2 cellular contexts compared by ENCODE assay signal in the genomic region with DNA sequence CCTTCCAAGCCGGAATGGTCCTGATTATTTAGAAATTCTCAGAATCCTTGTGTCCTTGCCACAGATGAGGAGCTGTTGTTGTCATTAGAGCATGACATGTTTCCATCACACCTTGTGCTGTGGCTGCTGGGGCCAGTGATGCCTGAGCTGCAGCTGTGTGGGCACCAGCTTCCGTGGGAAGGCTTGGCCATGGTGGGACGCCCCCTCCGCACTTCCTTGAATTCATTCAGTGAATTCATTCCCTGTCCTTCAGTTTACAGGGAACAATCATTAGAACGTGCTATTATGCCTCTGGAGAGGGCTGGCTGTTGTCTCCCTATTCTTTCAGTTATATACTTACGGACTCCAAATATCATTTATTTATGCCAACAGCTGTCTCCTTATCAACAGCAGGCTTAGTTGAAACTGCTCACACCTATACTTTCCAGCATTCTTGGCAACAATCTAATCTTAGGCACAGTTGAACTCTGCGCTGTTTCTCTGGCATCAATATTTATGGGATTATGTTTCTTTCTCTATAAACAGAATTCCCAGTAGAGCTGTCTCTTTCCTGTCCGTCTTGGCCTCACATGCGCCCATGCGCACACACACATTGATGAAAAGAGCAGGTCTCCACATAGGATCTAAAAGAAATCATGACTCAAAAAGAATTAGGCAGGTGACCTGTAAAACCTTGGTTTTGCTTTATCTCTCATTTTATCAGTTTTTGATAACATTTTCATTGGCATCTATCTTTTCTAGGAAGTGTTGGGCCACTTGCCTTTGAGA.
TF ChIP-seq lines count a peak whose summit lies in the region.

No MANE protein-coding gene starts in this region.

TF ChIP-seq in HCT116, 20 proteins besides CTCF, POLR2A, EP300 and RAD21 (continued from another document):
- TF ChIP-seq FOSL1 (IDR thresholded peaks at IDR 0.05; ENCODE audit: low read depth): no peak
- TF ChIP-seq, protein P1, sequence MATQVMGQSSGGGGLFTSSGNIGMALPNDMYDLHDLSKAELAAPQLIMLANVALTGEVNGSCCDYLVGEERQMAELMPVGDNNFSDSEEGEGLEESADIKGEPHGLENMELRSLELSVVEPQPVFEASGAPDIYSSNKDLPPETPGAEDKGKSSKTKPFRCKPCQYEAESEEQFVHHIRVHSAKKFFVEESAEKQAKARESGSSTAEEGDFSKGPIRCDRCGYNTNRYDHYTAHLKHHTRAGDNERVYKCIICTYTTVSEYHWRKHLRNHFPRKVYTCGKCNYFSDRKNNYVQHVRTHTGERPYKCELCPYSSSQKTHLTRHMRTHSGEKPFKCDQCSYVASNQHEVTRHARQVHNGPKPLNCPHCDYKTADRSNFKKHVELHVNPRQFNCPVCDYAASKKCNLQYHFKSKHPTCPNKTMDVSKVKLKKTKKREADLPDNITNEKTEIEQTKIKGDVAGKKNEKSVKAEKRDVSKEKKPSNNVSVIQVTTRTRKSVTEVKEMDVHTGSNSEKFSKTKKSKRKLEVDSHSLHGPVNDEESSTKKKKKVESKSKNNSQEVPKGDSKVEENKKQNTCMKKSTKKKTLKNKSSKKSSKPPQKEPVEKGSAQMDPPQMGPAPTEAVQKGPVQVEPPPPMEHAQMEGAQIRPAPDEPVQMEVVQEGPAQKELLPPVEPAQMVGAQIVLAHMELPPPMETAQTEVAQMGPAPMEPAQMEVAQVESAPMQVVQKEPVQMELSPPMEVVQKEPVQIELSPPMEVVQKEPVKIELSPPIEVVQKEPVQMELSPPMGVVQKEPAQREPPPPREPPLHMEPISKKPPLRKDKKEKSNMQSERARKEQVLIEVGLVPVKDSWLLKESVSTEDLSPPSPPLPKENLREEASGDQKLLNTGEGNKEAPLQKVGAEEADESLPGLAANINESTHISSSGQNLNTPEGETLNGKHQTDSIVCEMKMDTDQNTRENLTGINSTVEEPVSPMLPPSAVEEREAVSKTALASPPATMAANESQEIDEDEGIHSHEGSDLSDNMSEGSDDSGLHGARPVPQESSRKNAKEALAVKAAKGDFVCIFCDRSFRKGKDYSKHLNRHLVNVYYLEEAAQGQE (IDR thresholded peaks at IDR 0.05; ENCODE audit: low read depth): no peak
- TF ChIP-seq EGR1 (IDR thresholded peaks at IDR 0.05; ENCODE audit: low read depth): no peak
- no peak for TF ChIP-seq JUND (IDR thresholded peaks at IDR 0.05)
- no peak for TF ChIP-seq CBX3 (IDR thresholded peaks at IDR 0.05; ENCODE audit: low read depth)
- no peak for TF ChIP-seq SIN3A (IDR thresholded peaks at IDR 0.05; ENCODE audit: low read depth)
- TF ChIP-seq EZH2phosphoT487 (IDR thresholded peaks at IDR 0.05; ENCODE audit: borderline replicate concordance): no peak
- TF ChIP-seq EZH2 (IDR thresholded peaks at IDR 0.05): no peak
- TF ChIP-seq, protein P2, sequence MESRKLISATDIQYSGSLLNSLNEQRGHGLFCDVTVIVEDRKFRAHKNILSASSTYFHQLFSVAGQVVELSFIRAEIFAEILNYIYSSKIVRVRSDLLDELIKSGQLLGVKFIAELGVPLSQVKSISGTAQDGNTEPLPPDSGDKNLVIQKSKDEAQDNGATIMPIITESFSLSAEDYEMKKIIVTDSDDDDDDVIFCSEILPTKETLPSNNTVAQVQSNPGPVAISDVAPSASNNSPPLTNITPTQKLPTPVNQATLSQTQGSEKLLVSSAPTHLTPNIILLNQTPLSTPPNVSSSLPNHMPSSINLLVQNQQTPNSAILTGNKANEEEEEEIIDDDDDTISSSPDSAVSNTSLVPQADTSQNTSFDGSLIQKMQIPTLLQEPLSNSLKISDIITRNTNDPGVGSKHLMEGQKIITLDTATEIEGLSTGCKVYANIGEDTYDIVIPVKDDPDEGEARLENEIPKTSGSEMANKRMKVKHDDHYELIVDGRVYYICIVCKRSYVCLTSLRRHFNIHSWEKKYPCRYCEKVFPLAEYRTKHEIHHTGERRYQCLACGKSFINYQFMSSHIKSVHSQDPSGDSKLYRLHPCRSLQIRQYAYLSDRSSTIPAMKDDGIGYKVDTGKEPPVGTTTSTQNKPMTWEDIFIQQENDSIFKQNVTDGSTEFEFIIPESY (IDR thresholded peaks at IDR 0.05; ENCODE audit: extremely low read depth, insufficient replicate concordance, low read length): no peak
- no peak for TF ChIP-seq CEBPB (IDR thresholded peaks at IDR 0.05; ENCODE audit: low read depth)
- TF ChIP-seq, protein P3, sequence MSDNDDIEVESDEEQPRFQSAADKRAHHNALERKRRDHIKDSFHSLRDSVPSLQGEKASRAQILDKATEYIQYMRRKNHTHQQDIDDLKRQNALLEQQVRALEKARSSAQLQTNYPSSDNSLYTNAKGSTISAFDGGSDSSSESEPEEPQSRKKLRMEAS (IDR thresholded peaks at IDR 0.05): no peak
- no peak for TF ChIP-seq ELF1 (IDR thresholded peaks at IDR 0.05; ENCODE audit: borderline replicate concordance, low read depth)
TF ChIP-seq in HCT116: peak in this region for 0.

TF ChIP-seq in endothelial cell of umbilical vein, 7 proteins besides CTCF, POLR2A, EP300 and RAD21 (continued from another document):
- TF ChIP-seq POLR2AphosphoS5 (IDR thresholded peaks at IDR 0.05; ENCODE audit: insufficient read depth, low read depth, low read length) (no peak), MYC (IDR thresholded peaks at IDR 0.05; ENCODE audit: low read depth, low read length) (no peak), FOS (IDR thresholded peaks at IDR 0.05; ENCODE audit: borderline replicate concordance, insufficient read depth, low read length) (no peak), EZH2 (IDR thresholded peaks at IDR 0.05; ENCODE audit: borderline replicate concordance, low read depth, low read length, severe bottlenecking) (no peak)
